8 cellular contexts compared by ENCODE assay signal in genomic region chr6:63636516-63636968, GRCh38. TPM values are rescaled to one million over a fixed set of nuclear protein-coding genes. Genes with fewer than 3 reads are reported as not detected.
DNase-seq lines count a peak whose midpoint lies in the region; ATAC-seq and TF ChIP-seq lines count a peak whose summit lies in the region.

No MANE protein-coding gene starts in this region.

- peak; percentile 13 for ATAC-seq in GM19043 (IDR thresholded peaks at IDR 0.05; ENCODE audit: low read depth, unreplicated experiment)
- peak; percentile 7 for ATAC-seq in HG03571 (IDR thresholded peaks at IDR 0.05; ENCODE audit: unreplicated experiment)
- ATAC-seq in thoracic aorta (ENCODE audit: insufficient number of reproducible peaks, low FRiP score, low read depth), result peak; percentile 10

- CTCF ChIA-PET in AG04449 (lab: Yijun Ruan, JAX) (interaction anchor here (1.1 to 4.0 kb wide), 3 partner anchors 13 to 39 kb away, joined by 4 to 34 read pairs (median 4); no protein-coding TSS in a partner anchor), PC-9 (lab: Charles Lee) (interaction anchor here (1.4 kb wide), 1 partner anchor 38 kb away, joined by 5 read pairs; no protein-coding TSS in a partner anchor)

- intact Hi-C loops in PC-9 (cut with micrococcal nuclease; ENCODE audit: unreplicated experiment), result loop anchor here (2.0 to 5.0 kb wide), 3 partner anchors 38 to 64 kb away; partner anchors contain the start of genes LOC128125822 and PTP4A1

- H3K27ac ChIP-seq in PC-9, result peak overlapping the region; percentile 73
- peak overlapping the region; percentile 86 to 96 for H3K27ac ChIP-seq in thoracic aorta

- peaks cover 46% of the 10 kb centered on the region for H4K20me1 ChIP-seq in PC-9 (ENCODE audit: insufficient read depth)

- no peaks in the 10 kb centered on the region for H3K9me2 ChIP-seq in PC-9 (ENCODE audit: insufficient read depth)

- peaks cover 56% of the 10 kb centered on the region for H3K79me2 ChIP-seq in PC-9 (ENCODE audit: low read depth)

- H3K4me2 ChIP-seq in PC-9, result peak overlapping the region; percentile 92

- H3K27me3 ChIP-seq in PC-9 (ENCODE audit: insufficient read depth, low read depth) (no peaks in the 10 kb centered on the region), thoracic aorta (replicated peaks; ENCODE audit: insufficient read depth) (no peaks in the 10 kb centered on the region)

- DNase-seq in AG04449 (ENCODE audit: low read depth, low spot score), result no peak
- DNase-seq in PC-9, result peak in 1 of 2 experiments; percentile 36
- peak; percentile 13 for DNase-seq in activated gamma-delta T cell (lab: John Stamatoyannopoulos, UW)
- DNase-seq in germinal center (ENCODE audit: low spot score), result peak; percentile 19
- DNase-seq in occipital lobe (lab: John Stamatoyannopoulos, UW), result peak; percentile 58
- peak; percentile 17 for DNase-seq in thoracic aorta (ENCODE audit: low spot score)

- BruUV-seq in PC-9 (replicated peaks; lab: Mats Ljungman, UMichigan), result no TSS peak

- TF ChIP-seq CTCF in AG04449 (IDR thresholded peaks at IDR 0.05; ENCODE audit: insufficient read depth, low read length, missing control alignments), result no peak
- no peak; the same call in 1 of the 2 replicates for TF ChIP-seq CTCF in PC-9 (conservative IDR thresholded peaks at IDR 0.05)
- no peak for TF ChIP-seq CTCF in thoracic aorta (IDR thresholded peaks at IDR 0.05)

- H3F3A ChIP-seq in PC-9 (ENCODE audit: insufficient read depth, low read depth), result peaks cover 9% of the 10 kb centered on the region; the same call in 1 of the 2 replicates

- POLR2A ChIA-PET in AG04449 (lab: Yijun Ruan, JAX), result no interaction called here
- POLR2A ChIA-PET in PC-9 (lab: Charles Lee; ENCODE audit: unreplicated experiment), result no interaction called here

- H3K36me3 ChIP-seq in PC-9 (ENCODE audit: low read depth), result no peaks in the 10 kb centered on the region
- H3K36me3 ChIP-seq in thoracic aorta, result no peaks in the 10 kb centered on the region

- H2AFZ ChIP-seq in PC-9, result peak overlapping the region; percentile 89

- H3K4me3 ChIP-seq in AG04449 (ENCODE audit: low read depth, low read length), result peak overlapping the region; percentile 79
- peak overlapping the region; percentile 68 for H3K4me3 ChIP-seq in PC-9
- H3K4me3 ChIP-seq in thoracic aorta, result peak overlapping the region; percentile 99

- no peaks in the 10 kb centered on the region for H3K9me3 ChIP-seq in PC-9 (ENCODE audit: insufficient read depth, low read depth)
- H3K9me3 ChIP-seq in thoracic aorta, result no peaks in the 10 kb centered on the region

- H3K4me1 ChIP-seq in PC-9 (replicated peaks; ENCODE audit: insufficient read depth) (peaks cover 37% of the 10 kb centered on the region), thoracic aorta (ENCODE audit: control insufficient read depth in 1 of 2, low read depth in 2 of 2) (peaks cover 26 to 49% of the 10 kb centered on the region in 2 donors)

RNA-seq across cellular contexts. Expression of gene PHF3, which starts 0.9 kb away (rescaled TPM):
- total RNA-seq in PC-9 (2021) (59.8 and 67.1 TPM in 2 replicates), occipital lobe (117 TPM), thoracic aorta (10 to 100 TPM; 55.4 to 59.5 TPM)
